In genomic region chr1:62452951-62453350, GRCh38 we compare ENCODE assay signal across 1 cellular context.
A peak's percentile ranks its signal among the peaks of the same experiment; 100 is the strongest.
TF ChIP-seq lines count a peak whose summit lies in the region.

No MANE protein-coding gene starts in this region.

TF ChIP-seq in SK-N-SH, 30 proteins besides CTCF, POLR2A, EP300 and RAD21 (continued from another document):
- TF ChIP-seq REST (IDR thresholded peaks at IDR 0.05; ENCODE audit: low read depth, low read length) (no peak), SMC3 (IDR thresholded peaks at IDR 0.05; ENCODE audit: low read depth, low read length) (no peak), FOSL2 (IDR thresholded peaks at IDR 0.05; ENCODE audit: borderline replicate concordance, low read depth) (peak; percentile 71), JUND (IDR thresholded peaks at IDR 0.05) (peak; percentile 31; the same call in 1 of the 2 replicates)
